In genomic region chr4:177349191-177349590, GRCh38 we compare ENCODE assay signal across 36 cellular contexts. TPM values are rescaled to one million over a fixed set of nuclear protein-coding genes. Genes with fewer than 3 reads are reported as not detected.
"Had no signal": no experiment of that assay in that cellular context is flagged by ENCODE, and none has a peak within 500 bp of the region (broad histone marks: within the 10 kb centered on the region; RNA-seq: fewer than 3 reads in every experiment).

No MANE protein-coding gene starts in this region.

- H3K27me3 Mint-ChIP-seq: activated CD4-positive, alpha-beta memory T cell treated with anti-CD3 and anti-CD28 coated beads for 36 hours; activated CD4-positive, alpha-beta T cell treated with anti-CD3 and anti-CD28 coated beads, Interleukin-2, amount 10 ng/mL, durations not matched to agents 24 days and 14 days; activated naive CD4-positive, alpha-beta T cell treated with anti-CD3 and anti-CD28 coated beads, Interleukin-2, amount 10 ng/mL, durations not matched to agents 7 days and 5 days; activated naive CD8-positive, alpha-beta T cell treated with anti-CD3 and anti-CD28 coated beads, Interleukin-2, amount 10 ng/mL, durations not matched to agents 7 days and 5 days; memory B cell; naive thymus-derived CD8-positive, alpha-beta T cell; stimulated activated memory B cell treated with anti-CD40 and anti-IgM and Interleukin-4, amounts not matched to agents 10 μg/mL and 1 μg/mL and 100 μg/mL, for 72 hours; stimulated activated naive CD8-positive, alpha-beta T cell treated with anti-CD3 and anti-CD28 coated beads, Interleukin-15, amount 100 ng/mL, for 72 hours had no signal

- DNase-seq: activated CD4-positive, alpha-beta memory T cell treated with anti-CD3 and anti-CD28 coated beads for 36 hours; activated CD4-positive, alpha-beta T cell treated with anti-CD3 and anti-CD28 coated beads, Interleukin-2, amount 10 ng/mL, durations not matched to agents 24 days and 14 days; activated CD4-positive, CD25-positive, alpha-beta regulatory T cell treated with anti-CD3 and anti-CD28 coated beads, Interleukin-2, amount 50 U/mL, for 72 hours; activated CD8-positive, alpha-beta memory T cell treated with anti-CD3 and anti-CD28 coated beads, Interleukin-2, amount 50 U/mL, for 4 hours; activated gamma-delta T cell; activated naive CD4-positive, alpha-beta T cell treated with anti-CD3 and anti-CD28 coated beads, Interleukin-2, amount 10 ng/mL, durations not matched to agents 7 days and 5 days; activated naive CD8-positive, alpha-beta T cell treated with anti-CD3 and anti-CD28 coated beads, Interleukin-2, amount 10 ng/mL, durations not matched to agents 7 days and 5 days; activated T-cell treated with anti-CD3 and anti-CD28 coated beads, Interleukin-2, amount 50 U/mL, for 1 hour; cerebellar nuclear complex; immature natural killer cell; kidney; naive thymus-derived CD8-positive, alpha-beta T cell; nucleus accumbens; psoas muscle; sigmoid colon; small intestine; stimulated activated CD4-positive, alpha-beta T cell treated with anti-CD3 and anti-CD28 coated beads, Interleukin-1b, Interleukin-23, amount 100 ng/mL, for 48 hours; stimulated activated CD4-positive, alpha-beta T cell treated with anti-CD3 and anti-CD28 coated beads, Interleukin-4, amount 100 ng/mL, for 4 hours; stimulated activated CD8-positive, alpha-beta memory T cell treated with anti-CD3 and anti-CD28 coated beads, Interleukin-4, amount 100 ng/mL, for 48 hours; stimulated activated naive CD8-positive, alpha-beta T cell treated with anti-CD3 and anti-CD28 coated beads, Interleukin-15, amount 100 ng/mL, for 72 hours; substantia nigra; T-helper 1 cell; WERI-Rb-1 had no signal

- H3K4me2 ChIP-seq: hepatocyte had no signal

- H3K4me1 ChIP-seq: ascending aorta, esophagus muscularis mucosa, parathyroid adenoma, psoas muscle, upper lobe of left lung, vagina had no signal

- H3K9me3 Mint-ChIP-seq: activated CD4-positive, alpha-beta memory T cell treated with anti-CD3 and anti-CD28 coated beads for 36 hours; activated CD4-positive, alpha-beta T cell treated with anti-CD3 and anti-CD28 coated beads, Interleukin-2, amount 10 ng/mL, durations not matched to agents 24 days and 14 days; activated naive CD4-positive, alpha-beta T cell treated with anti-CD3 and anti-CD28 coated beads, Interleukin-2, amount 10 ng/mL, durations not matched to agents 7 days and 5 days; activated naive CD8-positive, alpha-beta T cell treated with anti-CD3 and anti-CD28 coated beads, Interleukin-2, amount 10 ng/mL, durations not matched to agents 7 days and 5 days; immature natural killer cell; memory B cell; naive thymus-derived CD8-positive, alpha-beta T cell; neural crest cell; stimulated activated naive CD8-positive, alpha-beta T cell treated with anti-CD3 and anti-CD28 coated beads, Interleukin-15, amount 100 ng/mL, for 72 hours; T-helper 2 cell treated with Interferon-gamma antibody and Interleukin-4, amounts not matched to agents 5 μg/mL and 100 μg/mL, for 36 hours had no signal

- H3K9me3 ChIP-seq: ascending aorta, esophagus muscularis mucosa, psoas muscle, sigmoid colon, upper lobe of left lung, vagina had no signal

- H3K27ac ChIP-seq: ascending aorta, cardiac muscle cell, coronary artery, esophagus muscularis mucosa, hepatocyte, parathyroid adenoma, psoas muscle, sigmoid colon, upper lobe of left lung, vagina, WERI-Rb-1 had no signal

- ATAC-seq: naive thymus-derived CD8-positive, alpha-beta T cell; psoas muscle; stimulated activated memory B cell treated with anti-CD40 and anti-IgM and Interleukin-4, amounts not matched to agents 10 μg/mL and 1 μg/mL and 100 μg/mL, for 72 hours; stimulated activated naive CD8-positive, alpha-beta T cell treated with anti-CD3 and anti-CD28 coated beads, Interleukin-15, amount 100 ng/mL, for 72 hours had no signal

- H3K79me2 ChIP-seq: hepatocyte, parathyroid adenoma had no signal

- H3K27me3 ChIP-seq: ascending aorta, cardiac muscle cell, esophagus muscularis mucosa, hepatocyte, sigmoid colon, upper lobe of left lung, vagina had no signal

- H3K4me3 ChIP-seq: ascending aorta, cardiac muscle cell, coronary artery, esophagus muscularis mucosa, hepatocyte, psoas muscle, sigmoid colon, upper lobe of left lung, vagina had no signal

- H3K36me3 Mint-ChIP-seq: memory B cell; naive thymus-derived CD8-positive, alpha-beta T cell; stimulated activated memory B cell treated with anti-CD40 and anti-IgM and Interleukin-4, amounts not matched to agents 10 μg/mL and 1 μg/mL and 100 μg/mL, for 72 hours had no signal

- H3K36me3 ChIP-seq: ascending aorta, cardiac muscle cell, esophagus muscularis mucosa, sigmoid colon, upper lobe of left lung, vagina had no signal

- H3K4me3 Mint-ChIP-seq: activated CD4-positive, alpha-beta memory T cell treated with anti-CD3 and anti-CD28 coated beads for 36 hours; activated CD4-positive, alpha-beta T cell treated with anti-CD3 and anti-CD28 coated beads, Interleukin-2, amount 10 ng/mL, durations not matched to agents 24 days and 14 days; activated naive CD4-positive, alpha-beta T cell treated with anti-CD3 and anti-CD28 coated beads, Interleukin-2, amount 10 ng/mL, durations not matched to agents 7 days and 5 days; activated naive CD8-positive, alpha-beta T cell treated with anti-CD3 and anti-CD28 coated beads, Interleukin-2, amount 10 ng/mL, durations not matched to agents 7 days and 5 days; brain; immature natural killer cell; memory B cell; naive thymus-derived CD8-positive, alpha-beta T cell; neural crest cell; stimulated activated memory B cell treated with anti-CD40 and anti-IgM and Interleukin-4, amounts not matched to agents 10 μg/mL and 1 μg/mL and 100 μg/mL, for 72 hours; stimulated activated naive CD8-positive, alpha-beta T cell treated with anti-CD3 and anti-CD28 coated beads, Interleukin-15, amount 100 ng/mL, for 72 hours; T-helper 2 cell treated with Interferon-gamma antibody and Interleukin-4, amounts not matched to agents 5 μg/mL and 100 μg/mL, for 36 hours had no signal

- H3K9ac ChIP-seq: parathyroid adenoma had no signal

- H3K27ac Mint-ChIP-seq: activated CD4-positive, alpha-beta memory T cell treated with anti-CD3 and anti-CD28 coated beads for 36 hours; activated naive CD4-positive, alpha-beta T cell treated with anti-CD3 and anti-CD28 coated beads, Interleukin-2, amount 10 ng/mL, durations not matched to agents 7 days and 5 days; activated naive CD8-positive, alpha-beta T cell treated with anti-CD3 and anti-CD28 coated beads, Interleukin-2, amount 10 ng/mL, durations not matched to agents 7 days and 5 days; brain; immature natural killer cell; memory B cell; naive thymus-derived CD8-positive, alpha-beta T cell; stimulated activated memory B cell treated with anti-CD40 and anti-IgM and Interleukin-4, amounts not matched to agents 10 μg/mL and 1 μg/mL and 100 μg/mL, for 72 hours; stimulated activated naive CD8-positive, alpha-beta T cell treated with anti-CD3 and anti-CD28 coated beads, Interleukin-15, amount 100 ng/mL, for 72 hours; T-helper 2 cell treated with Interferon-gamma antibody and Interleukin-4, amounts not matched to agents 5 μg/mL and 100 μg/mL, for 36 hours had no signal

- H3K4me1 Mint-ChIP-seq: activated CD4-positive, alpha-beta T cell treated with anti-CD3 and anti-CD28 coated beads, Interleukin-2, amount 10 ng/mL, durations not matched to agents 24 days and 14 days; activated naive CD4-positive, alpha-beta T cell treated with anti-CD3 and anti-CD28 coated beads, Interleukin-2, amount 10 ng/mL, durations not matched to agents 7 days and 5 days; activated naive CD8-positive, alpha-beta T cell treated with anti-CD3 and anti-CD28 coated beads, Interleukin-2, amount 10 ng/mL, durations not matched to agents 7 days and 5 days; immature natural killer cell; memory B cell; naive thymus-derived CD8-positive, alpha-beta T cell; neural crest cell; stimulated activated memory B cell treated with anti-CD40 and anti-IgM and Interleukin-4, amounts not matched to agents 10 μg/mL and 1 μg/mL and 100 μg/mL, for 72 hours; stimulated activated naive CD8-positive, alpha-beta T cell treated with anti-CD3 and anti-CD28 coated beads, Interleukin-15, amount 100 ng/mL, for 72 hours had no signal

RNA-seq across cellular contexts. Expression of gene NEIL3, which starts 39.5 kb away (rescaled TPM):
- total RNA-seq: ascending aorta; naive thymus-derived CD8-positive, alpha-beta T cell had no signal
- polyA plus RNA-seq: naive thymus-derived CD8-positive, alpha-beta T cell had no signal
